1 cellular context compared by ENCODE assay signal in the genomic region with DNA sequence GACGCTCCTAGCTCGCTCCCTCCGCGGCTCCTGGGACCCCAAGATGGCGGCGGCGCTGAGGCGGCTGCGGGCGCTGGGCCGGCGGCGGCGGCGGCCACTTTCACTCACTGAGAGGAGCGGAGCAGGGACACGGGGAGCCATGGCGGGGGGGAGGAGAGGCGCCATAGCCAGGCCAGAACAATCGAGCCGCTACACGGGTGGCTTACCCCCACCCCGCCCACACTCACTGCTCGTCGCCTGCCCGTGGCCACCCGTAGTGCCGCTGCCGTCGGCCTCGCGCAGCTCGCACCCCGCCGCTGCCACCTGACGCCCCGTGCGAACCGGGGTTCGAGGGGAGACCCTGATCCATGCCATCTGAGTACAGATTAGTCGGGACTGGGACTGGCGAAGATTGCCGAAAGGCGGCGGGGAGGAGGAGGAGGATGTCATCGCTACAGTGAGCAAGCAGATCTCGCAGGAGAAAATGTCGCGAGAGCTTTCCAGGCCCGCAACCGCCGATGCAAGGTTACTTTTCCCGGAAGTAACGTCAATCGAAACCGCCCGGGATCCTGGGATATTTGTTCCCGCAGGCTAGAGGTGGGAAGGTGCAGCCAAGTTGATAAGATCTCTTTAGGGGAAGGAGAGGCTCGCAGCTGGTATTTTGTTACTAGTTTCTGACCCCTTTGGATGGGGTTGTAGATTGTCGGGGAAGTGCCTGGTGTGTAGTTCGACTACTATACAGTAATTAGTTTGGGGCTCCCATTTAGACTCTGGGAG.
A peak's percentile ranks its signal among the peaks of the same experiment; 100 is the strongest.
TF ChIP-seq lines count a peak whose summit lies in the region.

Gene INO80 (minus strand): TSS at position 165 of the 756 bp plus-strand sequence. CDS start 19,970 bp downstream, outside the sequence.

TF ChIP-seq in K562, 482 proteins besides CTCF, POLR2A, EP300 and RAD21 (continued from another document and continues in another):
- TF ChIP-seq, protein P1, sequence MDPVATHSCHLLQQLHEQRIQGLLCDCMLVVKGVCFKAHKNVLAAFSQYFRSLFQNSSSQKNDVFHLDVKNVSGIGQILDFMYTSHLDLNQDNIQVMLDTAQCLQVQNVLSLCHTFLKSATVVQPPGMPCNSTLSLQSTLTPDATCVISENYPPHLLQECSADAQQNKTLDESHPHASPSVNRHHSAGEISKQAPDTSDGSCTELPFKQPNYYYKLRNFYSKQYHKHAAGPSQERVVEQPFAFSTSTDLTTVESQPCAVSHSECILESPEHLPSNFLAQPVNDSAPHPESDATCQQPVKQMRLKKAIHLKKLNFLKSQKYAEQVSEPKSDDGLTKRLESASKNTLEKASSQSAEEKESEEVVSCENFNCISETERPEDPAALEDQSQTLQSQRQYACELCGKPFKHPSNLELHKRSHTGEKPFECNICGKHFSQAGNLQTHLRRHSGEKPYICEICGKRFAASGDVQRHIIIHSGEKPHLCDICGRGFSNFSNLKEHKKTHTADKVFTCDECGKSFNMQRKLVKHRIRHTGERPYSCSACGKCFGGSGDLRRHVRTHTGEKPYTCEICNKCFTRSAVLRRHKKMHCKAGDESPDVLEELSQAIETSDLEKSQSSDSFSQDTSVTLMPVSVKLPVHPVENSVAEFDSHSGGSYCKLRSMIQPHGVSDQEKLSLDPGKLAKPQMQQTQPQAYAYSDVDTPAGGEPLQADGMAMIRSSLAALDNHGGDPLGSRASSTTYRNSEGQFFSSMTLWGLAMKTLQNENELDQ (CRISPR knock-in tag; IDR thresholded peaks at IDR 0.05; ENCODE audit: borderline replicate concordance) = no peak
- TF ChIP-seq ZNF134 (CRISPR knock-in tag; conservative IDR thresholded peaks at IDR 0.05) = no peak
- no peak for TF ChIP-seq MEF2D (tag; conservative IDR thresholded peaks at IDR 0.05; ENCODE audit: low read depth)
- TF ChIP-seq SMAD4 (CRISPR knock-in tag; conservative IDR thresholded peaks at IDR 0.05) = peak; percentile 34; the same call in 1 of the 2 replicates
- TF ChIP-seq ZNF511 (CRISPR knock-in tag; IDR thresholded peaks at IDR 0.05) = peak; percentile 85; the same call in 1 of the 2 replicates
- TF ChIP-seq ATF1 (CRISPR knock-in tag; IDR thresholded peaks at IDR 0.05) = 0 out of 2 replicates have a peak, but pooled peaks have one; percentile 3
- peak; percentile 93 for TF ChIP-seq ATF1 (tag; IDR thresholded peaks at IDR 0.05)
- TF ChIP-seq RBBP5 (IDR thresholded peaks at IDR 0.05; ENCODE audit: borderline replicate concordance, insufficient read depth, low read length, poor library complexity, severe bottlenecking) = peak; percentile 97
- no peak for TF ChIP-seq ZNF445 (CRISPR knock-in tag; IDR thresholded peaks at IDR 0.05; ENCODE audit: low read depth)
- TF ChIP-seq MAFF (IDR thresholded peaks at IDR 0.05; ENCODE audit: low read length) = peak; percentile 86
- TF ChIP-seq, protein P2, sequence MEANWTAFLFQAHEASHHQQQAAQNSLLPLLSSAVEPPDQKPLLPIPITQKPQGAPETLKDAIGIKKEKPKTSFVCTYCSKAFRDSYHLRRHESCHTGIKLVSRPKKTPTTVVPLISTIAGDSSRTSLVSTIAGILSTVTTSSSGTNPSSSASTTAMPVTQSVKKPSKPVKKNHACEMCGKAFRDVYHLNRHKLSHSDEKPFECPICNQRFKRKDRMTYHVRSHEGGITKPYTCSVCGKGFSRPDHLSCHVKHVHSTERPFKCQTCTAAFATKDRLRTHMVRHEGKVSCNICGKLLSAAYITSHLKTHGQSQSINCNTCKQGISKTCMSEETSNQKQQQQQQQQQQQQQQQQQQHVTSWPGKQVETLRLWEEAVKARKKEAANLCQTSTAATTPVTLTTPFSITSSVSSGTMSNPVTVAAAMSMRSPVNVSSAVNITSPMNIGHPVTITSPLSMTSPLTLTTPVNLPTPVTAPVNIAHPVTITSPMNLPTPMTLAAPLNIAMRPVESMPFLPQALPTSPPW (CRISPR knock-in tag; IDR thresholded peaks at IDR 0.05) = peak; percentile 98
- peak; percentile 60 for TF ChIP-seq FUS (optimal IDR thresholded peaks at IDR 0.05; ENCODE audit: low read depth, low read length)
- peak; percentile 61 for TF ChIP-seq HCFC1 (IDR thresholded peaks at IDR 0.05; ENCODE audit: low read depth, low read length)
- no peak for TF ChIP-seq ZNF57 (CRISPR knock-in tag; IDR thresholded peaks at IDR 0.05)
- TF ChIP-seq RFX1 (IDR thresholded peaks at IDR 0.05) = no peak
- TF ChIP-seq, protein P3, sequence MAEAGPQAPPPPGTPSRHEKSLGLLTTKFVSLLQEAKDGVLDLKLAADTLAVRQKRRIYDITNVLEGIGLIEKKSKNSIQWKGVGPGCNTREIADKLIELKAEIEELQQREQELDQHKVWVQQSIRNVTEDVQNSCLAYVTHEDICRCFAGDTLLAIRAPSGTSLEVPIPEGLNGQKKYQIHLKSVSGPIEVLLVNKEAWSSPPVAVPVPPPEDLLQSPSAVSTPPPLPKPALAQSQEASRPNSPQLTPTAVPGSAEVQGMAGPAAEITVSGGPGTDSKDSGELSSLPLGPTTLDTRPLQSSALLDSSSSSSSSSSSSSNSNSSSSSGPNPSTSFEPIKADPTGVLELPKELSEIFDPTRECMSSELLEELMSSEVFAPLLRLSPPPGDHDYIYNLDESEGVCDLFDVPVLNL (CRISPR knock-in tag; IDR thresholded peaks at IDR 0.05; ENCODE audit: low read depth) = no peak
- TF ChIP-seq, protein P4, sequence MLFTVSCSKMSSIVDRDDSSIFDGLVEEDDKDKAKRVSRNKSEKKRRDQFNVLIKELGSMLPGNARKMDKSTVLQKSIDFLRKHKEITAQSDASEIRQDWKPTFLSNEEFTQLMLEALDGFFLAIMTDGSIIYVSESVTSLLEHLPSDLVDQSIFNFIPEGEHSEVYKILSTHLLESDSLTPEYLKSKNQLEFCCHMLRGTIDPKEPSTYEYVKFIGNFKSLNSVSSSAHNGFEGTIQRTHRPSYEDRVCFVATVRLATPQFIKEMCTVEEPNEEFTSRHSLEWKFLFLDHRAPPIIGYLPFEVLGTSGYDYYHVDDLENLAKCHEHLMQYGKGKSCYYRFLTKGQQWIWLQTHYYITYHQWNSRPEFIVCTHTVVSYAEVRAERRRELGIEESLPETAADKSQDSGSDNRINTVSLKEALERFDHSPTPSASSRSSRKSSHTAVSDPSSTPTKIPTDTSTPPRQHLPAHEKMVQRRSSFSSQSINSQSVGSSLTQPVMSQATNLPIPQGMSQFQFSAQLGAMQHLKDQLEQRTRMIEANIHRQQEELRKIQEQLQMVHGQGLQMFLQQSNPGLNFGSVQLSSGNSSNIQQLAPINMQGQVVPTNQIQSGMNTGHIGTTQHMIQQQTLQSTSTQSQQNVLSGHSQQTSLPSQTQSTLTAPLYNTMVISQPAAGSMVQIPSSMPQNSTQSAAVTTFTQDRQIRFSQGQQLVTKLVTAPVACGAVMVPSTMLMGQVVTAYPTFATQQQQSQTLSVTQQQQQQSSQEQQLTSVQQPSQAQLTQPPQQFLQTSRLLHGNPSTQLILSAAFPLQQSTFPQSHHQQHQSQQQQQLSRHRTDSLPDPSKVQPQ (CRISPR knock-in tag; IDR thresholded peaks at IDR 0.05; ENCODE audit: borderline replicate concordance) = no peak
- no peak for TF ChIP-seq CAMTA2 (CRISPR knock-in tag; conservative IDR thresholded peaks at IDR 0.05)
- TF ChIP-seq ZNF316 (IDR thresholded peaks at IDR 0.05) = peak; percentile 84
- TF ChIP-seq SAFB2 (IDR thresholded peaks at IDR 0.05; ENCODE audit: borderline replicate concordance, low read depth, low read length, severe bottlenecking) = no peak
- TF ChIP-seq EWSR1 (IDR thresholded peaks at IDR 0.05; ENCODE audit: borderline replicate concordance, low read depth, partially characterized antibody) = no peak
- TF ChIP-seq KAT7 (CRISPR knock-in tag; IDR thresholded peaks at IDR 0.05; ENCODE audit: borderline replicate concordance) = peak; percentile 86; the same call in 1 of the 2 replicates
- no peak for TF ChIP-seq ZKSCAN3 (CRISPR knock-in tag; IDR thresholded peaks at IDR 0.05)
- TF ChIP-seq ZEB2 (IDR thresholded peaks at IDR 0.05) = peak; percentile 77
- no peak for TF ChIP-seq ZNF518B (CRISPR knock-in tag; IDR thresholded peaks at IDR 0.05)
- peak; percentile 77 for TF ChIP-seq MAFK (IDR thresholded peaks at IDR 0.05; ENCODE audit: low read length)
- TF ChIP-seq TAF7 (tag; IDR thresholded peaks at IDR 0.05) = peak; percentile 68
- TF ChIP-seq SRSF9 (IDR thresholded peaks at IDR 0.05; ENCODE audit: borderline replicate concordance, low read depth, low read length) = no peak
- TF ChIP-seq SUPT5H (IDR thresholded peaks at IDR 0.05) = peak; percentile 77
- peak; percentile 35 for TF ChIP-seq CHD4 (IDR thresholded peaks at IDR 0.05; ENCODE audit: insufficient read depth, insufficient replicate concordance, low read depth, low read length, poor library complexity, severe bottlenecking)
- TF ChIP-seq NFRKB (IDR thresholded peaks at IDR 0.05; ENCODE audit: low read depth) = peak; percentile 94
- peak; percentile 41 for TF ChIP-seq JUN (IDR thresholded peaks at IDR 0.05; ENCODE audit: borderline replicate concordance, low read depth, low read length)
- peak; percentile 96; the same call in 1 of the 2 replicates for TF ChIP-seq JUN (CRISPR knock-in tag; IDR thresholded peaks at IDR 0.05; ENCODE audit: borderline replicate concordance)
- peak; percentile 92 for TF ChIP-seq XRCC5 (IDR thresholded peaks at IDR 0.05; ENCODE audit: low read depth, low read length)
- TF ChIP-seq ZBTB8A (IDR thresholded peaks at IDR 0.05; ENCODE audit: partially characterized antibody) = no peak
- no peak for TF ChIP-seq ZNF212 (CRISPR knock-in tag; IDR thresholded peaks at IDR 0.05)
- TF ChIP-seq, protein P5, sequence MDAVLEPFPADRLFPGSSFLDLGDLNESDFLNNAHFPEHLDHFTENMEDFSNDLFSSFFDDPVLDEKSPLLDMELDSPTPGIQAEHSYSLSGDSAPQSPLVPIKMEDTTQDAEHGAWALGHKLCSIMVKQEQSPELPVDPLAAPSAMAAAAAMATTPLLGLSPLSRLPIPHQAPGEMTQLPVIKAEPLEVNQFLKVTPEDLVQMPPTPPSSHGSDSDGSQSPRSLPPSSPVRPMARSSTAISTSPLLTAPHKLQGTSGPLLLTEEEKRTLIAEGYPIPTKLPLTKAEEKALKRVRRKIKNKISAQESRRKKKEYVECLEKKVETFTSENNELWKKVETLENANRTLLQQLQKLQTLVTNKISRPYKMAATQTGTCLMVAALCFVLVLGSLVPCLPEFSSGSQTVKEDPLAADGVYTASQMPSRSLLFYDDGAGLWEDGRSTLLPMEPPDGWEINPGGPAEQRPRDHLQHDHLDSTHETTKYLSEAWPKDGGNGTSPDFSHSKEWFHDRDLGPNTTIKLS (IDR thresholded peaks at IDR 0.05; ENCODE audit: borderline replicate concordance, low read depth) = peak; percentile 75; the same call in 1 of the 2 replicates
- TF ChIP-seq KDM4B (IDR thresholded peaks at IDR 0.05; ENCODE audit: borderline replicate concordance in 2 of 2, low read depth in 1 of 2) = 0 out of 4 replicates have a peak, but pooled peaks of 1 of the 2 experiments have one; percentile 57
- peak; percentile 76; the same call in 1 of the 2 replicates for TF ChIP-seq TCF7 (IDR thresholded peaks at IDR 0.05; ENCODE audit: borderline replicate concordance)
- TF ChIP-seq ZFPM2 (CRISPR knock-in tag; IDR thresholded peaks at IDR 0.05) = 0 out of 2 replicates have a peak, but pooled peaks have one; percentile 62
- TF ChIP-seq, protein P6, sequence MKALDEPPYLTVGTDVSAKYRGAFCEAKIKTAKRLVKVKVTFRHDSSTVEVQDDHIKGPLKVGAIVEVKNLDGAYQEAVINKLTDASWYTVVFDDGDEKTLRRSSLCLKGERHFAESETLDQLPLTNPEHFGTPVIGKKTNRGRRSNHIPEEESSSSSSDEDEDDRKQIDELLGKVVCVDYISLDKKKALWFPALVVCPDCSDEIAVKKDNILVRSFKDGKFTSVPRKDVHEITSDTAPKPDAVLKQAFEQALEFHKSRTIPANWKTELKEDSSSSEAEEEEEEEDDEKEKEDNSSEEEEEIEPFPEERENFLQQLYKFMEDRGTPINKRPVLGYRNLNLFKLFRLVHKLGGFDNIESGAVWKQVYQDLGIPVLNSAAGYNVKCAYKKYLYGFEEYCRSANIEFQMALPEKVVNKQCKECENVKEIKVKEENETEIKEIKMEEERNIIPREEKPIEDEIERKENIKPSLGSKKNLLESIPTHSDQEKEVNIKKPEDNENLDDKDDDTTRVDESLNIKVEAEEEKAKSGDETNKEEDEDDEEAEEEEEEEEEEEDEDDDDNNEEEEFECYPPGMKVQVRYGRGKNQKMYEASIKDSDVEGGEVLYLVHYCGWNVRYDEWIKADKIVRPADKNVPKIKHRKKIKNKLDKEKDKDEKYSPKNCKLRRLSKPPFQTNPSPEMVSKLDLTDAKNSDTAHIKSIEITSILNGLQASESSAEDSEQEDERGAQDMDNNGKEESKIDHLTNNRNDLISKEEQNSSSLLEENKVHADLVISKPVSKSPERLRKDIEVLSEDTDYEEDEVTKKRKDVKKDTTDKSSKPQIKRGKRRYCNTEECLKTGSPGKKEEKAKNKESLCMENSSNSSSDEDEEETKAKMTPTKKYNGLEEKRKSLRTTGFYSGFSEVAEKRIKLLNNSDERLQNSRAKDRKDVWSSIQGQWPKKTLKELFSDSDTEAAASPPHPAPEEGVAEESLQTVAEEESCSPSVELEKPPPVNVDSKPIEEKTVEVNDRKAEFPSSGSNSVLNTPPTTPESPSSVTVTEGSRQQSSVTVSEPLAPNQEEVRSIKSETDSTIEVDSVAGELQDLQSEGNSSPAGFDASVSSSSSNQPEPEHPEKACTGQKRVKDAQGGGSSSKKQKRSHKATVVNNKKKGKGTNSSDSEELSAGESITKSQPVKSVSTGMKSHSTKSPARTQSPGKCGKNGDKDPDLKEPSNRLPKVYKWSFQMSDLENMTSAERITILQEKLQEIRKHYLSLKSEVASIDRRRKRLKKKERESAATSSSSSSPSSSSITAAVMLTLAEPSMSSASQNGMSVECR (CRISPR knock-in tag; IDR thresholded peaks at IDR 0.05) = peak; percentile 63; the same call in 1 of the 2 replicates
